Comparison of ENCODE assay signal across 1 cellular context in genomic region chr11:843086-843704, GRCh38.
A peak's percentile ranks its signal among the peaks of the same experiment; 100 is the strongest.
TF ChIP-seq lines count a peak whose summit lies in the region.

No MANE protein-coding gene starts in this region.

TF ChIP-seq in HepG2, 621 proteins besides CTCF, POLR2A, EP300 and RAD21 (continued from another document):
- TF ChIP-seq ZNF567 (CRISPR knock-in tag; IDR thresholded peaks at IDR 0.05; ENCODE audit: borderline replicate concordance) (no peak), ZBTB7A (CRISPR knock-in tag; IDR thresholded peaks at IDR 0.05) (no peak; the same call in 1 of the 2 replicates), CBFB (CRISPR knock-in tag; IDR thresholded peaks at IDR 0.05) (no peak), ZBTB7B (CRISPR knock-in tag; IDR thresholded peaks at IDR 0.05) (no peak; the same call in 1 of the 2 replicates), ZNF557 (CRISPR knock-in tag; IDR thresholded peaks at IDR 0.05) (no peak), EZH2 (conservative IDR thresholded peaks at IDR 0.05; ENCODE audit: low read depth, low read length) (no peak), JUN (CRISPR knock-in tag; IDR thresholded peaks at IDR 0.05) (no peak), ZNF274 (CRISPR knock-in tag; IDR thresholded peaks at IDR 0.05) (no peak), YY1 (IDR thresholded peaks at IDR 0.05; ENCODE audit: insufficient read depth, insufficient replicate concordance, low read depth, low read length) (no peak), ZNF777 (CRISPR knock-in tag; IDR thresholded peaks at IDR 0.05) (no peak), ZNF33B (CRISPR knock-in tag; IDR thresholded peaks at IDR 0.05) (0 out of 2 replicates have a peak, but pooled peaks have one; percentile 39), ZSCAN25 (CRISPR knock-in tag; IDR thresholded peaks at IDR 0.05) (no peak; the same call in 1 of the 2 replicates), ZNF441 (CRISPR knock-in tag; IDR thresholded peaks at IDR 0.05; ENCODE audit: borderline replicate concordance) (no peak), DBP (CRISPR knock-in tag; IDR thresholded peaks at IDR 0.05; ENCODE audit: not compliant biosample characterization) (no peak), PAF1 (CRISPR knock-in tag; IDR thresholded peaks at IDR 0.05) (no peak), NRL (CRISPR knock-in tag; IDR thresholded peaks at IDR 0.05; ENCODE audit: borderline replicate concordance) (no peak), KLF16 (CRISPR knock-in tag; IDR thresholded peaks at IDR 0.05) (no peak), ZNF556 (CRISPR knock-in tag; IDR thresholded peaks at IDR 0.05; ENCODE audit: borderline replicate concordance) (no peak), AGO2 (optimal IDR thresholded peaks at IDR 0.05; ENCODE audit: low read depth, low read length) (no peak), ZNF234 (CRISPR knock-in tag; conservative IDR thresholded peaks at IDR 0.05) (no peak), SKI (IDR thresholded peaks at IDR 0.05; ENCODE audit: partially characterized antibody) (no peak), ZFX (CRISPR knock-in tag; IDR thresholded peaks at IDR 0.05; ENCODE audit: low read depth) (peak; percentile 10; the same call in 1 of the 2 replicates), ZNF260 (CRISPR knock-in tag; IDR thresholded peaks at IDR 0.05; ENCODE audit: borderline replicate concordance, low read depth) (no peak), ZNF770 (CRISPR knock-in tag; IDR thresholded peaks at IDR 0.05) (no peak), ZNF451 (CRISPR knock-in tag; IDR thresholded peaks at IDR 0.05) (no peak), SIX1 (CRISPR knock-in tag; IDR thresholded peaks at IDR 0.05; ENCODE audit: borderline replicate concordance) (no peak), BRD4 (CRISPR knock-in tag; IDR thresholded peaks at IDR 0.05) (no peak), ZNF407 (CRISPR knock-in tag; IDR thresholded peaks at IDR 0.05; ENCODE audit: not compliant biosample characterization) (peak; percentile 28), ZFP37 (CRISPR knock-in tag; IDR thresholded peaks at IDR 0.05; ENCODE audit: borderline replicate concordance) (no peak), ZNF264 (CRISPR knock-in tag; IDR thresholded peaks at IDR 0.05) (0 out of 2 replicates have a peak, but pooled peaks have one; percentile 4), NFE2L2 (IDR thresholded peaks at IDR 0.05; ENCODE audit: low read length) (no peak), NR2F2 (IDR thresholded peaks at IDR 0.05; ENCODE audit: borderline replicate concordance, low read depth) (no peak), ADNP (CRISPR knock-in tag; IDR thresholded peaks at IDR 0.05) (no peak), STAG1 (CRISPR knock-in tag; IDR thresholded peaks at IDR 0.05) (no peak)
- TF ChIP-seq, protein P1, sequence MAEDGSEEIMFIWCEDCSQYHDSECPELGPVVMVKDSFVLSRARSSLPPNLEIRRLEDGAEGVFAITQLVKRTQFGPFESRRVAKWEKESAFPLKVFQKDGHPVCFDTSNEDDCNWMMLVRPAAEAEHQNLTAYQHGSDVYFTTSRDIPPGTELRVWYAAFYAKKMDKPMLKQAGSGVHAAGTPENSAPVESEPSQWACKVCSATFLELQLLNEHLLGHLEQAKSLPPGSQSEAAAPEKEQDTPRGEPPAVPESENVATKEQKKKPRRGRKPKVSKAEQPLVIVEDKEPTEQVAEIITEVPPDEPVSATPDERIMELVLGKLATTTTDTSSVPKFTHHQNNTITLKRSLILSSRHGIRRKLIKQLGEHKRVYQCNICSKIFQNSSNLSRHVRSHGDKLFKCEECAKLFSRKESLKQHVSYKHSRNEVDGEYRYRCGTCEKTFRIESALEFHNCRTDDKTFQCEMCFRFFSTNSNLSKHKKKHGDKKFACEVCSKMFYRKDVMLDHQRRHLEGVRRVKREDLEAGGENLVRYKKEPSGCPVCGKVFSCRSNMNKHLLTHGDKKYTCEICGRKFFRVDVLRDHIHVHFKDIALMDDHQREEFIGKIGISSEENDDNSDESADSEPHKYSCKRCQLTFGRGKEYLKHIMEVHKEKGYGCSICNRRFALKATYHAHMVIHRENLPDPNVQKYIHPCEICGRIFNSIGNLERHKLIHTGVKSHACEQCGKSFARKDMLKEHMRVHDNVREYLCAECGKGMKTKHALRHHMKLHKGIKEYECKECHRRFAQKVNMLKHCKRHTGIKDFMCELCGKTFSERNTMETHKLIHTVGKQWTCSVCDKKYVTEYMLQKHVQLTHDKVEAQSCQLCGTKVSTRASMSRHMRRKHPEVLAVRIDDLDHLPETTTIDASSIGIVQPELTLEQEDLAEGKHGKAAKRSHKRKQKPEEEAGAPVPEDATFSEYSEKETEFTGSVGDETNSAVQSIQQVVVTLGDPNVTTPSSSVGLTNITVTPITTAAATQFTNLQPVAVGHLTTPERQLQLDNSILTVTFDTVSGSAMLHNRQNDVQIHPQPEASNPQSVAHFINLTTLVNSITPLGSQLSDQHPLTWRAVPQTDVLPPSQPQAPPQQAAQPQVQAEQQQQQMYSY (CRISPR knock-in tag; IDR thresholded peaks at IDR 0.05), result no peak
